In the genomic region with DNA sequence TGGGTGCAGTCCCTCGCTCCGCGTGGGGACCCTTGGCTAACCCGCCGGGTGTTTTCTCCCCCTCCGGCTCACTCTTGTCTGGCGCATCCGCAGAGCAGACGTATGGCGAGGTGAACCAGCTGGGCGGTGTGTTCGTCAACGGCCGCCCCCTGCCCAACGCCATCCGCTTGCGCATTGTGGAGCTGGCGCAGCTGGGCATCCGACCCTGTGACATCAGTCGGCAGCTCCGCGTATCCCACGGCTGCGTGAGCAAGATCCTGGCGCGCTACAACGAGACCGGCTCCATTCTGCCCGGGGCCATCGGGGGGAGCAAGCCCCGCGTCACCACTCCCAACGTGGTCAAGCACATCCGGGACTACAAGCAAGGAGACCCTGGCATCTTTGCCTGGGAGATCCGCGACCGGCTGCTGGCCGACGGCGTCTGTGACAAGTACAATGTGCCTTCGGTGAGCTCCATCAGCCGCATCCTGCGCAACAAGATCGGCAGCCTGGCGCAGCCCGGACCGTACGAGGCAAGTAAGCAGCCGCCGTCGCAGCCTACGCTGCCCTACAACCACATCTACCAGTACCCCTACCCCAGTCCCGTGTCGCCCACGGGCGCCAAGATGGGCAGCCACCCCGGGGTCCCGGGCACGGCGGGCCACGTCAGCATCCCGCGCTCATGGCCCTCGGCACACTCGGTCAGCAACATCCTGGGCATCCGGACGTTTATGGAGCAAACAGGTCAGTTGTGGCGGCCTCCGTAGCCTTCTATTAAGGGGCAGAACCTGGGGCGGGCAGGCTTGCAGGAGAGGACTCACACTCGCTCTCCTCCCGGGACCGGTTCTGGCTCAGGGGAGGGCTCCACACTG, we compare ENCODE assay signal across 20 cellular contexts. TPM values are rescaled to one million over a fixed set of nuclear protein-coding genes. Genes with fewer than 3 reads are reported as not detected.
DNase-seq lines count a peak whose midpoint lies in the region; ATAC-seq and FAIRE-seq lines count a peak whose summit lies in the region.
"Had no signal": no experiment of that assay in that cellular context is flagged by ENCODE, and none has a peak within 500 bp of the region (broad histone marks: within the 10 kb centered on the region; RNA-seq: fewer than 3 reads in every experiment).

No MANE protein-coding gene starts in this region.

- H3K9me3 ChIP-seq in HUES48 (ENCODE audit: control insufficient read depth, insufficient read depth, low read length) (peaks cover 3% of the 10 kb centered on the region; the same call in 1 of the 2 replicates), NT2/D1 (ENCODE audit: insufficient read depth, low read length) (no peaks in the 10 kb centered on the region; the same call in 1 of the 2 replicates), small intestine (ENCODE audit: control insufficient read depth, low read depth) (no peaks in the 10 kb centered on the region)
- H3K9me3 ChIP-seq: BE2C, mucosa of descending colon had no signal

- FAIRE-seq in small intestine (lab: Jason Lieb, UNC), result no peak
- FAIRE-seq: D721Med, GM12891 had no signal

- 4 to 14% (median 9%) methylated on average over 70 to 73 of the region's 73 CpGs for WGBS in small intestine, 3 donors

- peak overlapping the region in 1 of 2 donors; percentile 13 for H3K4me3 Mint-ChIP-seq in stimulated activated naive B cell treated with anti-CD40 and anti-IgM and Interleukin-4, amounts not matched to agents 10 μg/mL and 1 μg/mL and 100 μg/mL, for 72 hours
- H3K4me3 Mint-ChIP-seq: activated T-cell treated with anti-CD3 and anti-CD28 coated beads, Interleukin-2, amount 50 U/mL, for 4 hours; HFFc6 had no signal

- H3K27ac ChIP-seq in HUES48 (ENCODE audit: low read depth, low read length), result no peak overlapping the region
- H3K27ac ChIP-seq in small intestine (ENCODE audit: low read depth in 1 of 2, low read length in 1 of 2), result no peak overlapping the region
- H3K27ac ChIP-seq: RWPE1 had no signal

- H3K27ac Mint-ChIP-seq in stimulated activated naive B cell treated with anti-CD40 and anti-IgM and Interleukin-4, amounts not matched to agents 10 μg/mL and 1 μg/mL and 100 μg/mL, for 72 hours, result peak overlapping the region; percentile 65
- H3K27ac Mint-ChIP-seq: HFFc6 had no signal

- DNase-seq in NT2/D1 (ENCODE audit: low read depth, low spot score), result no peak
- DNase-seq in left kidney (ENCODE audit: low read depth, low spot score), result peak; percentile 55
- no peak for DNase-seq in stimulated activated naive B cell treated with anti-CD40 and anti-IgM and Interleukin-4, amounts not matched to agents 10 μg/mL and 1 μg/mL and 100 μg/mL, for 72 hours
- DNase-seq in COLO668 (lab: John Stamatoyannopoulos, UW; ENCODE audit: unreplicated experiment), result no peak
- no peak for DNase-seq in small intestine
- DNase-seq: activated CD4-positive, alpha-beta T cell treated with anti-CD3 and anti-CD28 coated beads, Interleukin-2, amount 50 U/mL, for 4 hours; activated naive CD4-positive, alpha-beta T cell treated with anti-CD3 and anti-CD28 coated beads, Interleukin-2, amount 50 U/mL, for 16 hours; activated T-cell treated with anti-CD3 and anti-CD28 coated beads, Interleukin-2, amount 50 U/mL, for 4 hours; BE2C; GF-D8; HFFc6; mucosa of descending colon; NCI-H1694 treated with DMSO at 0.1 percent for 48 hours; NCI-H345; stimulated activated CD4-positive, alpha-beta T cell treated with anti-CD3 and anti-CD28 coated beads, Interleukin-4, amount 100 ng/mL, for 1 hour had no signal

- peaks cover 8 to 26% of the 10 kb centered on the region in 2 donors for H3K4me1 Mint-ChIP-seq in stimulated activated naive B cell treated with anti-CD40 and anti-IgM and Interleukin-4, amounts not matched to agents 10 μg/mL and 1 μg/mL and 100 μg/mL, for 72 hours

- no peak overlapping the region for H3K9ac ChIP-seq in HUES48 (ENCODE audit: low read depth, low read length)
- H3K9ac ChIP-seq in NT2/D1 (ENCODE audit: insufficient read length, low read depth), result peak overlapping the region; percentile 54

- peaks cover 0 to 4% of the 10 kb centered on the region in 2 donors for H3K36me3 Mint-ChIP-seq in stimulated activated naive B cell treated with anti-CD40 and anti-IgM and Interleukin-4, amounts not matched to agents 10 μg/mL and 1 μg/mL and 100 μg/mL, for 72 hours

- H3K27me3 ChIP-seq in HUES48 (ENCODE audit: control insufficient read depth, insufficient read depth, low read length) (peaks cover 100% of the 10 kb centered on the region), NT2/D1 (ENCODE audit: insufficient read depth, insufficient read length) (peaks cover 93% of the 10 kb centered on the region), small intestine (ENCODE audit: control insufficient read depth in 2 of 2, insufficient read depth in 2 of 2, low read length in 2 of 2) (peaks cover 30 to 64% of the 10 kb centered on the region in 2 donors)

- peaks cover 15% of the 10 kb centered on the region for H3K4me1 ChIP-seq in HUES48 (ENCODE audit: control insufficient read depth, insufficient read depth, low read length)
- H3K4me1 ChIP-seq in NT2/D1 (ENCODE audit: insufficient read depth, insufficient read length), result peaks cover 5% of the 10 kb centered on the region
- H3K4me1 ChIP-seq in small intestine (ENCODE audit: control insufficient read depth in 2 of 2, insufficient read depth in 1 of 2, low read depth in 1 of 2, low read length in 1 of 2), result no peaks in the 10 kb centered on the region
- H3K4me1 ChIP-seq: BE2C had no signal

- no peaks in the 10 kb centered on the region for H3K9me3 Mint-ChIP-seq in stimulated activated naive B cell treated with anti-CD40 and anti-IgM and Interleukin-4, amounts not matched to agents 10 μg/mL and 1 μg/mL and 100 μg/mL, for 72 hours
- H3K9me3 Mint-ChIP-seq: activated T-cell treated with anti-CD3 and anti-CD28 coated beads, Interleukin-2, amount 50 U/mL, for 4 hours; HFFc6 had no signal

- peaks cover 73 to 86% of the 10 kb centered on the region in 2 donors for H3K27me3 Mint-ChIP-seq in stimulated activated naive B cell treated with anti-CD40 and anti-IgM and Interleukin-4, amounts not matched to agents 10 μg/mL and 1 μg/mL and 100 μg/mL, for 72 hours

- H3K4me3 ChIP-seq in HUES48 (ENCODE audit: low read depth, low read length) (0 out of 2 replicates have a peak overlapping the region, but pooled peaks have one; percentile 13), NT2/D1 (ENCODE audit: insufficient read length, low read depth) (peak overlapping the region; percentile 48), small intestine (ENCODE audit: low read depth in 1 of 2, low read length in 2 of 2) (no peak overlapping the region)
- H3K4me3 ChIP-seq: mucosa of descending colon had no signal

- ATAC-seq in stimulated activated naive B cell treated with anti-CD40 and anti-IgM and Interleukin-4, amounts not matched to agents 10 μg/mL and 1 μg/mL and 100 μg/mL, for 72 hours (replicated peaks), result no peak
- ATAC-seq in HG03159 (IDR thresholded peaks at IDR 0.05; ENCODE audit: unreplicated experiment), result no peak
- ATAC-seq: activated T-cell treated with anti-CD3 and anti-CD28 coated beads, Interleukin-2, amount 50 U/mL, for 4 hours had no signal

- H3K36me3 ChIP-seq in HUES48 (ENCODE audit: control insufficient read depth, insufficient read depth, low read length), result no peaks in the 10 kb centered on the region
- H3K36me3 ChIP-seq in NT2/D1 (ENCODE audit: insufficient read depth, insufficient read length, low read length), result no peaks in the 10 kb centered on the region
- no peaks in the 10 kb centered on the region for H3K36me3 ChIP-seq in small intestine (ENCODE audit: control insufficient read depth in 2 of 2, insufficient read depth in 2 of 2, low read length in 2 of 2)
- H3K36me3 ChIP-seq: BE2C had no signal

RNA-seq across cellular contexts. Expression of gene PAX1, which starts 1.1 kb away (rescaled TPM):
- polyA plus RNA-seq in small intestine, result not detected

Comparison
In these comparisons a context has a peak if more than half of its experiments do, and no peak if none do; other contexts are left out.
1. H3K4me3 ChIP-seq: peak in HUES48 (single experiment) and NT2/D1 (single experiment); none in small intestine (0 of 2).